9 cellular contexts compared by ENCODE assay signal in the genomic region with DNA sequence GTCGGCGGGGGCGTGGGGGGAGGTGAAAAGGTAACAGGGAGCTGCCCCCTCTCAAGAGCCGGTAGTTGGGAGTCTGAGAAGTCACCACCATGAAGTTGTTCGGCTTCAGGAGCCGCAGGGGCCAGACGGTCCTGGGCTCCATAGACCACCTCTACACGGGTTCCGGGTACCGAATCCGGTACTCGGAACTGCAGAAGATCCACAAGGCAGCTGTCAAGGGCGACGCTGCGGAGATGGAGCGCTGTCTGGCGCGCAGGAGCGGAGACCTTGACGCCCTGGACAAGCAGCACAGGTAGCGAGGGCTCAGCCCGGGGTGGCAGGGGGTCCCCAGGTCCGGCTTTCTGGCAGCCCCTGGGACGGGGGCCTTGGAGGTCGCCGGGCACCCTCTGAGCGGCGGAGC. TPM values are rescaled to one million over a fixed set of nuclear protein-coding genes. Genes with fewer than 3 reads are reported as not detected.
DNase-seq lines count a peak whose midpoint lies in the region; ATAC-seq and TF ChIP-seq lines count a peak whose summit lies in the region.
"Had no signal": no experiment of that assay in that cellular context is flagged by ENCODE, and none has a peak within 500 bp of the region (broad histone marks: within the 10 kb centered on the region; RNA-seq: fewer than 3 reads in every experiment).

No MANE protein-coding gene starts in this region.

- peak overlapping the region; percentile 90 for H3K27ac Mint-ChIP-seq in activated CD8-positive, alpha-beta memory T cell treated with anti-CD3 and anti-CD28 coated beads, Interleukin-2, amount 10 ng/mL, durations not matched to agents 7 days and 5 days
- peak overlapping the region; percentile 75 for H3K27ac Mint-ChIP-seq in T-helper 2 cell treated with Interferon-gamma antibody and Interleukin-4, amounts not matched to agents 5 μg/mL and 100 μg/mL, for 36 hours

- H3K9me3 ChIP-seq in left ventricle myocardium inferior (replicated peaks) (no peaks in the 10 kb centered on the region), thoracic aorta (no peaks in the 10 kb centered on the region)
- H3K9me3 ChIP-seq: SJSA1 had no signal

- H3K4me3 Mint-ChIP-seq in activated CD8-positive, alpha-beta memory T cell treated with anti-CD3 and anti-CD28 coated beads, Interleukin-2, amount 10 ng/mL, durations not matched to agents 7 days and 5 days: peak overlapping the region; percentile 86
- peak overlapping the region; percentile 84 for H3K4me3 Mint-ChIP-seq in T-helper 2 cell treated with Interferon-gamma antibody and Interleukin-4, amounts not matched to agents 5 μg/mL and 100 μg/mL, for 36 hours

- ATAC-seq in activated CD8-positive, alpha-beta memory T cell treated with anti-CD3 and anti-CD28 coated beads, Interleukin-2, amount 10 ng/mL, durations not matched to agents 7 days and 5 days: peak; percentile 31
- no peak for ATAC-seq in thoracic aorta (ENCODE audit: insufficient number of reproducible peaks, low FRiP score, low read depth)

- H3K4me1 Mint-ChIP-seq in activated CD8-positive, alpha-beta memory T cell treated with anti-CD3 and anti-CD28 coated beads, Interleukin-2, amount 10 ng/mL, durations not matched to agents 7 days and 5 days: peaks cover 9% of the 10 kb centered on the region
- H3K4me1 Mint-ChIP-seq in T-helper 2 cell treated with Interferon-gamma antibody and Interleukin-4, amounts not matched to agents 5 μg/mL and 100 μg/mL, for 36 hours (ENCODE audit: low read depth): peaks cover 4% of the 10 kb centered on the region

- peak; percentile 48 for DNase-seq in activated CD8-positive, alpha-beta memory T cell treated with anti-CD3 and anti-CD28 coated beads, Interleukin-2, amount 10 ng/mL, durations not matched to agents 7 days and 5 days
- DNase-seq in activated CD8-positive, alpha-beta memory T cell treated with anti-CD3 and anti-CD28 coated beads, Interleukin-2, amount 50 U/mL, for 48 hours: no peak
- no peak for DNase-seq in T-helper 2 cell treated with Interferon-gamma antibody and Interleukin-4, amounts not matched to agents 5 μg/mL and 100 μg/mL, for 36 hours (ENCODE audit: low spot score)
- DNase-seq in left ventricle myocardium inferior (no peak), thoracic aorta (ENCODE audit: low spot score) (no peak), mesenteric fat pad (ENCODE audit: low spot score) (no peak), putamen (ENCODE audit: low spot score) (no peak), G401 (ENCODE audit: low spot score) (no peak)

- CTCF ChIA-PET in activated CD8-positive, alpha-beta memory T cell treated with anti-CD3 and anti-CD28 coated beads, Interleukin-2, amount 10 ng/mL, durations not matched to agents 7 days and 5 days (lab: Charles Lee): interaction anchor here (0.9 to 2.2 kb wide), 6 partner anchors 9 to 279 kb away, joined by 3 to 7 read pairs (median 4); no protein-coding TSS in a partner anchor

- no peak overlapping the region for H3K27ac ChIP-seq in left ventricle myocardium inferior (replicated peaks)
- no peak overlapping the region for H3K27ac ChIP-seq in thoracic aorta
- H3K27ac ChIP-seq: SJSA1 had no signal

- no peaks in the 10 kb centered on the region for H3K27me3 Mint-ChIP-seq in activated CD8-positive, alpha-beta memory T cell treated with anti-CD3 and anti-CD28 coated beads, Interleukin-2, amount 10 ng/mL, durations not matched to agents 7 days and 5 days
- peaks cover 8% of the 10 kb centered on the region for H3K27me3 Mint-ChIP-seq in T-helper 2 cell treated with Interferon-gamma antibody and Interleukin-4, amounts not matched to agents 5 μg/mL and 100 μg/mL, for 36 hours (ENCODE audit: low read depth)

- TF ChIP-seq CTCF in left ventricle myocardium inferior (IDR thresholded peaks at IDR 0.05; ENCODE audit: borderline replicate concordance) (no peak), thoracic aorta (IDR thresholded peaks at IDR 0.05) (no peak)

- in situ Hi-C loops in G401 (cut with HindIII; ENCODE audit: low sequenced_read_pairs): no loop called here

- H3K9me3 Mint-ChIP-seq in activated CD8-positive, alpha-beta memory T cell treated with anti-CD3 and anti-CD28 coated beads, Interleukin-2, amount 10 ng/mL, durations not matched to agents 7 days and 5 days (ENCODE audit: low read depth): no peaks in the 10 kb centered on the region
- H3K9me3 Mint-ChIP-seq in T-helper 2 cell treated with Interferon-gamma antibody and Interleukin-4, amounts not matched to agents 5 μg/mL and 100 μg/mL, for 36 hours: no peaks in the 10 kb centered on the region

- H3K36me3 ChIP-seq in left ventricle myocardium inferior (no peaks in the 10 kb centered on the region), thoracic aorta (no peaks in the 10 kb centered on the region)
- H3K36me3 ChIP-seq: SJSA1 had no signal

- peaks cover 15% of the 10 kb centered on the region for H3K27me3 ChIP-seq in left ventricle myocardium inferior (ENCODE audit: low read depth)
- H3K27me3 ChIP-seq in thoracic aorta (replicated peaks; ENCODE audit: insufficient read depth): no peaks in the 10 kb centered on the region
- H3K27me3 ChIP-seq: SJSA1 had no signal

- intact Hi-C loops in left ventricle myocardium inferior (cut with micrococcal nuclease): no loop called here

- H3K4me3 ChIP-seq in left ventricle myocardium inferior: peak overlapping the region; percentile 64
- H3K4me3 ChIP-seq in thoracic aorta: peak overlapping the region; percentile 68
- H3K4me3 ChIP-seq: SJSA1 had no signal

- no peaks in the 10 kb centered on the region for H3K4me1 ChIP-seq in left ventricle myocardium inferior
- H3K4me1 ChIP-seq in thoracic aorta (ENCODE audit: control insufficient read depth in 1 of 2, low read depth in 2 of 2): no peaks in the 10 kb centered on the region
- H3K4me1 ChIP-seq: SJSA1 had no signal

- H3K36me3 Mint-ChIP-seq in activated CD8-positive, alpha-beta memory T cell treated with anti-CD3 and anti-CD28 coated beads, Interleukin-2, amount 10 ng/mL, durations not matched to agents 7 days and 5 days: peaks cover 1% of the 10 kb centered on the region
- no peaks in the 10 kb centered on the region for H3K36me3 Mint-ChIP-seq in T-helper 2 cell treated with Interferon-gamma antibody and Interleukin-4, amounts not matched to agents 5 μg/mL and 100 μg/mL, for 36 hours (ENCODE audit: low read depth)

RNA-seq across cellular contexts. Expression of a gene that starts 47.1 kb away (rescaled TPM):
- total RNA-seq in activated CD8-positive, alpha-beta memory T cell treated with anti-CD3 and anti-CD28 coated beads, Interleukin-2, amount 10 ng/mL, durations not matched to agents 7 days and 5 days: 10 to 100 TPM; 24.6 to 32.9 TPM
- total RNA-seq in left ventricle myocardium inferior: 3.8 TPM
- total RNA-seq in thoracic aorta: 10 to 100 TPM in 1 of 2 donors, 1 to 10 TPM in 1; 1.7 to 10.4 TPM
- 3.9 TPM for total RNA-seq in mesenteric fat pad
- 1.9 and 5.6 TPM in 2 replicates for total RNA-seq in G401 (2014; rRNA removed; shearing (Covaris generic))
